17 cellular contexts compared by ENCODE assay signal in the genomic region with DNA sequence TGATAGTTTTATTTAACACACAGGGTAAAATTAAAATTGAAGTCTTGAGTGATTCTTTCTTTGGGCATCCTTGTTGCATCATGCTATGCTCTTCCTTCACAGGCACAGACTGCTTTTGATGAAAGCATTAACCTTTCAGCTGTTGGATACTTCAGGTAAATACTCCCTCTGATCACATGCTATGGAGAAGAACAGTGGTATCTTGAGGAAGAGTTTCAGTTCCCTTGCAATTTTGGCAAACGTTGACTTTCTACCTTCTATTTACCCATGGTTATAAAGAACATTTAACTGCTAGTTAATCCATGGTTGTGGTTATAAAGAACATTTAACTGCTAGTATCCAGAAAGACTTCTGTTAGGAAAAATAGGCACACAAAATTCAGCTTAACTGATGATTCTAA.
"Had no signal": no experiment of that assay in that cellular context is flagged by ENCODE, and none has a peak within 500 bp of the region (broad histone marks: within the 10 kb centered on the region; RNA-seq: fewer than 3 reads in every experiment).

No MANE protein-coding gene starts in this region.

- DNase-seq: dermis blood vessel endothelial cell; dorsolateral prefrontal cortex; effector CD4-positive, alpha-beta T cell; effector memory CD4-positive, alpha-beta T cell; foreskin keratinocyte; heart left ventricle; hypothalamus; immature natural killer cell; kidney; kidney glomerular epithelial cell; left lung; left ventricle myocardium superior; lower lobe of right lung; mesenchymal stem cell had no signal

- H3K27ac ChIP-seq: coronary artery, dorsolateral prefrontal cortex, esophagus muscularis mucosa, foreskin keratinocyte, gastroesophageal sphincter, heart left ventricle, left lung, lower lobe of right lung had no signal

- H3K9me3 ChIP-seq: esophagus muscularis mucosa, gastroesophageal sphincter, heart left ventricle, left lung, lower lobe of right lung had no signal

- H3K27me3 ChIP-seq: esophagus muscularis mucosa, foreskin keratinocyte, gastroesophageal sphincter, left lung had no signal

- H3K36me3 ChIP-seq: heart left ventricle, left lung, lower lobe of right lung had no signal

- H3K4me1 ChIP-seq: esophagus muscularis mucosa, gastroesophageal sphincter, heart left ventricle, left lung, lower lobe of right lung had no signal

- ATAC-seq: foreskin keratinocyte, gastroesophageal sphincter, heart left ventricle, left lung, left ventricle myocardium superior, lower lobe of right lung had no signal

- H3K4me3 ChIP-seq: coronary artery, dorsolateral prefrontal cortex, esophagus muscularis mucosa, gastroesophageal sphincter, heart left ventricle, left lung, lower lobe of right lung had no signal
